In genomic region chr10:74113546-74113945, GRCh38 we compare ENCODE assay signal across 16 cellular contexts. TPM values are rescaled to one million over a fixed set of nuclear protein-coding genes. Genes with fewer than 3 reads are reported as not detected.
DNase-seq lines count a peak whose midpoint lies in the region; ATAC-seq and TF ChIP-seq lines count a peak whose summit lies in the region.
"Had no signal": no experiment of that assay in that cellular context is flagged by ENCODE, and none has a peak within 500 bp of the region (broad histone marks: within the 10 kb centered on the region; RNA-seq: fewer than 3 reads in every experiment).

No MANE protein-coding gene starts in this region.

- DNase-seq in AG10803 (ENCODE audit: low read depth) = peak; percentile 31
- DNase-seq in T-helper 17 cell = no peak
- DNase-seq in fibroblast of gingiva (ENCODE audit: low read depth) = peak; percentile 64
- DNase-seq in neural progenitor cell (ENCODE audit: low spot score) = no peak
- no peak for DNase-seq in NCI-H2227 treated with DMSO at 0.1 percent for 48 hours (lab: John Stamatoyannopoulos, UW)
- DNase-seq in SK-N-DZ (ENCODE audit: low spot score) = no peak
- DNase-seq in activated CD4-positive, CD25-positive, alpha-beta regulatory T cell (lab: John Stamatoyannopoulos, UW) = no peak
- DNase-seq: activated CD4-positive, alpha-beta T cell treated with anti-CD3 and anti-CD28 coated beads, Interleukin-2, amount 50 U/mL, for 4 hours; islet precursor cell; NCI-H1417; stimulated activated CD4-positive, alpha-beta T cell treated with anti-CD3 and anti-CD28 coated beads, Interleukin-2, amount 100 ng/mL, for 48 hours had no signal

- H3K9me3 ChIP-seq in T-helper 17 cell (ENCODE audit: control insufficient read depth, low read length, poor library complexity, severe bottlenecking) (no peaks in the 10 kb centered on the region), neural progenitor cell (ENCODE audit: low read depth) (no peaks in the 10 kb centered on the region)
- H3K9me3 ChIP-seq: BLaER1 treated with 17β-estradiol and CSF1 and Interleukin-3, amounts not matched to agents 10 nM and 100 nM; suprapubic skin had no signal

- H3F3A ChIP-seq in neural progenitor cell (ENCODE audit: low read depth) = peaks cover 3% of the 10 kb centered on the region

- H3K36me3 ChIP-seq in neural progenitor cell = peaks cover 6% of the 10 kb centered on the region

- no peak overlapping the region for H3K27ac ChIP-seq in neural progenitor cell
- H3K27ac ChIP-seq: BLaER1 treated with 17β-estradiol and CSF1 and Interleukin-3, amounts not matched to agents 10 nM and 100 nM; suprapubic skin had no signal

- H4K20me1 ChIP-seq in neural progenitor cell (ENCODE audit: low read depth) = peaks cover 5% of the 10 kb centered on the region

- H3K36me3 Mint-ChIP-seq in T-helper 17 cell (ENCODE audit: low read depth) = peaks cover 10% of the 10 kb centered on the region
- peaks cover 67% of the 10 kb centered on the region for H3K36me3 Mint-ChIP-seq in neural progenitor cell

- H2AFZ ChIP-seq in neural progenitor cell (replicated peaks) = no peak overlapping the region
- H2AFZ ChIP-seq: GM23338 had no signal

- no peaks in the 10 kb centered on the region for H3K79me2 ChIP-seq in neural progenitor cell (ENCODE audit: low read depth)

- TF ChIP-seq CTCF in AG10803 (conservative IDR thresholded peaks at IDR 0.05; ENCODE audit: low read length) (no peak), neural progenitor cell (IDR thresholded peaks at IDR 0.05) (no peak)

- H3K4me3 Mint-ChIP-seq in T-helper 17 cell (no peak overlapping the region), neural progenitor cell (no peak overlapping the region)
- H3K4me3 Mint-ChIP-seq: activated naive CD4-positive, alpha-beta T cell treated with anti-CD3 and anti-CD28 coated beads, Interleukin-2, amount 50 U/mL, for 24 hours; GM23338 had no signal

- H3K9me3 Mint-ChIP-seq in neural progenitor cell = no peaks in the 10 kb centered on the region
- H3K9me3 Mint-ChIP-seq: activated naive CD4-positive, alpha-beta T cell treated with anti-CD3 and anti-CD28 coated beads, Interleukin-2, amount 50 U/mL, for 24 hours; GM23338 had no signal

- H3K4me1 Mint-ChIP-seq in T-helper 17 cell (peaks cover 8% of the 10 kb centered on the region), neural progenitor cell (no peaks in the 10 kb centered on the region)

- H3K27ac Mint-ChIP-seq in T-helper 17 cell (peak overlapping the region; percentile 87), neural progenitor cell (peak overlapping the region; percentile 27)
- H3K27ac Mint-ChIP-seq: activated naive CD4-positive, alpha-beta T cell treated with anti-CD3 and anti-CD28 coated beads, Interleukin-2, amount 50 U/mL, for 24 hours had no signal

- H3K9ac ChIP-seq in neural progenitor cell = no peak overlapping the region
- H3K9ac ChIP-seq: BLaER1 treated with 17β-estradiol and CSF1 and Interleukin-3, amounts not matched to agents 10 nM and 100 nM had no signal

- ATAC-seq in T-helper 17 cell (no peak), GM19035 (IDR thresholded peaks at IDR 0.05; ENCODE audit: unreplicated experiment) (no peak)
- ATAC-seq: GM23338 had no signal

- H3K27me3 Mint-ChIP-seq in T-helper 17 cell (no peaks in the 10 kb centered on the region), neural progenitor cell (ENCODE audit: insufficient read depth, low read depth) (no peaks in the 10 kb centered on the region)
- H3K27me3 Mint-ChIP-seq: activated naive CD4-positive, alpha-beta T cell treated with anti-CD3 and anti-CD28 coated beads, Interleukin-2, amount 50 U/mL, for 24 hours had no signal

- H3K4me3 ChIP-seq in AG10803 (ENCODE audit: low read length) (no peak overlapping the region), neural progenitor cell (no peak overlapping the region)
- H3K4me3 ChIP-seq: BLaER1 treated with 17β-estradiol and CSF1 and Interleukin-3, amounts not matched to agents 10 nM and 100 nM; GM23338; suprapubic skin had no signal

- no peak overlapping the region for H3K4me2 ChIP-seq in neural progenitor cell
- H3K4me2 ChIP-seq: BLaER1 treated with 17β-estradiol and CSF1 and Interleukin-3, amounts not matched to agents 10 nM and 100 nM; GM23338 had no signal

- H3K27me3 ChIP-seq in neural progenitor cell = no peaks in the 10 kb centered on the region
- H3K27me3 ChIP-seq: BLaER1 treated with 17β-estradiol and CSF1 and Interleukin-3, amounts not matched to agents 10 nM and 100 nM; suprapubic skin had no signal

- no peaks in the 10 kb centered on the region for H3K4me1 ChIP-seq in neural progenitor cell

RNA-seq across cellular contexts. Expression of gene AP3M1, which starts 37.1 kb away (rescaled TPM):
- total RNA-seq in T-helper 17 cell = 10 to 100 TPM; 21.1 to 27.8 TPM
- 47.2 and 58.3 TPM in 2 replicates for total RNA-seq in neural progenitor cell (ENCODE audit: low replicate concordance)
- polyA plus RNA-seq in SK-N-DZ (2014; cell fraction: cytosol; rRNA removed) = 39.2 and 40.3 TPM in 2 replicates
- 11.9 and 17.6 TPM in 2 replicates for polyA plus RNA-seq in SK-N-DZ (2014; cell fraction: nucleus; rRNA removed)

RNA-seq across cellular contexts. Expression of gene ADK, which starts 37.5 kb away (rescaled TPM):
- total RNA-seq in T-helper 17 cell (10 to 100 TPM; 34.7 to 36.8 TPM), neural progenitor cell (ENCODE audit: low replicate concordance) (33.5 and 50.9 TPM in 2 replicates)
- polyA plus RNA-seq in SK-N-DZ (2014; cell fraction: cytosol; rRNA removed) = 39.0 and 46.9 TPM in 2 replicates
- polyA plus RNA-seq in SK-N-DZ (2014; cell fraction: nucleus; rRNA removed) = 19.6 and 30.3 TPM in 2 replicates

Comparison
In these comparisons a context has a peak if more than half of its experiments do, and no peak if none do; other contexts are left out.
1. DNase-seq: peak in AG10803 (single experiment) and fibroblast of gingiva (single experiment); none in T-helper 17 cell (0 of 3), neural progenitor cell (single experiment), NCI-H2227 treated with DMSO at 0.1 percent for 48 hours (single experiment), SK-N-DZ (single experiment) and activated CD4-positive, CD25-positive, alpha-beta regulatory T cell (0 of 4).